ENCODE assay signal across 23 cellular contexts in genomic region chr5:163634061-163634460, GRCh38.
"Had no signal": no experiment of that assay in that cellular context is flagged by ENCODE, and none has a peak within 500 bp of the region (broad histone marks: within the 10 kb centered on the region; RNA-seq: fewer than 3 reads in every experiment).

No MANE protein-coding gene starts in this region.

- H3K9me3 ChIP-seq: gastrocnemius medialis, prostate gland, sigmoid colon, stomach, thyroid gland, vagina had no signal

- ATAC-seq: effector memory CD8-positive, alpha-beta T cell; gastrocnemius medialis; left lobe of liver; naive thymus-derived CD8-positive, alpha-beta T cell; right cardiac atrium; stimulated activated effector memory CD8-positive, alpha-beta T cell treated with anti-CD3 and anti-CD28 coated beads, Interleukin-12 subunit alpha, Interleukin-12 subunit beta, amount 100 ng/mL, for 72 hours had no signal

- H3K4me3 ChIP-seq: gastrocnemius medialis, prostate gland, sigmoid colon, stomach, thyroid gland, vagina had no signal

- H3K27ac ChIP-seq: gastrocnemius medialis, prostate gland, sigmoid colon, stomach, thyroid gland, vagina had no signal

- H3K4me1 ChIP-seq: gastrocnemius medialis, prostate gland, sigmoid colon, stomach, thyroid gland, vagina had no signal

- H3K36me3 ChIP-seq: gastrocnemius medialis, prostate gland, sigmoid colon, stomach, thyroid gland, vagina had no signal

- DNase-seq: cortex of kidney; effector memory CD8-positive, alpha-beta T cell; foreskin fibroblast; gastrocnemius medialis; head of caudate nucleus; kidney; mesendoderm; midbrain; naive thymus-derived CD8-positive, alpha-beta T cell; nephron progenitor cell; nucleus accumbens; right cardiac atrium; sigmoid colon; stimulated activated CD4-positive, alpha-beta T cell treated with anti-CD3 and anti-CD28 coated beads, Interleukin-2, amount 100 ng/mL, for 24 hours; stimulated activated CD4-positive, alpha-beta T cell treated with anti-CD3 and anti-CD28 coated beads, Interleukin-4, amount 100 ng/mL, for 24 hours; stimulated activated naive CD4-positive, alpha-beta T cell treated with Interleukin-2 at 50 U/mL for 16 hours; stomach; thyroid gland; trophoblast cell had no signal

- H3K27me3 ChIP-seq: gastrocnemius medialis, sigmoid colon, stomach, thyroid gland, vagina had no signal
